35 cellular contexts compared by ENCODE assay signal in genomic region chr17:40750391-40750790, GRCh38. TPM values are rescaled to one million over a fixed set of nuclear protein-coding genes. Genes with fewer than 3 reads are reported as not detected.
"Had no signal": no experiment of that assay in that cellular context is flagged by ENCODE, and none has a peak within 500 bp of the region (broad histone marks: within the 10 kb centered on the region; RNA-seq: fewer than 3 reads in every experiment).

No MANE protein-coding gene starts in this region.

- FAIRE-seq: endometrium, islet of Langerhans, keratinocyte had no signal

- H3K4me3 Mint-ChIP-seq: endodermal cell; mesothelial cell of epicardium; naive B cell; naive thymus-derived CD8-positive, alpha-beta T cell had no signal

- H3K4me3 ChIP-seq: coronary artery, dorsolateral prefrontal cortex, esophagus squamous epithelium, gastrocnemius medialis, heart right ventricle, left lung, lower lobe of right lung, mucosa of descending colon had no signal

- H3K9me3 ChIP-seq: esophagus squamous epithelium, gastrocnemius medialis, left lung, lower lobe of right lung, mucosa of descending colon had no signal

- H3K36me3 ChIP-seq: esophagus squamous epithelium, gastrocnemius medialis, heart right ventricle, left lung, lower lobe of right lung had no signal

- ATAC-seq: esophagus mucosa; gastrocnemius medialis; heart right ventricle; left cardiac atrium; left lung; left ventricle myocardium superior; lower lobe of right lung; mucosa of descending colon; naive thymus-derived CD8-positive, alpha-beta T cell had no signal

- DNase-seq: dermis blood vessel endothelial cell; dorsolateral prefrontal cortex; effector CD4-positive, alpha-beta T cell; effector memory CD4-positive, alpha-beta T cell; endodermal cell; erythroblast; esophagus squamous epithelium; foreskin fibroblast; foreskin melanocyte; gastrocnemius medialis; glutamatergic neuron; head of caudate nucleus; heart right ventricle; hippocampal formation; left cardiac atrium; left ventricle myocardium superior; lower lobe of right lung; mesenchymal stem cell; mucosa of descending colon; naive B cell; naive thymus-derived CD8-positive, alpha-beta T cell had no signal

- H3K4me1 ChIP-seq: esophagus squamous epithelium, gastrocnemius medialis, heart right ventricle, left lung, lower lobe of right lung had no signal

- H3K4me1 Mint-ChIP-seq: mesothelial cell of epicardium; naive B cell; naive thymus-derived CD8-positive, alpha-beta T cell had no signal

- H3K27ac Mint-ChIP-seq: endodermal cell; mesothelial cell of epicardium; naive B cell; naive thymus-derived CD8-positive, alpha-beta T cell had no signal

- H3K36me3 Mint-ChIP-seq: mesothelial cell of epicardium; naive B cell; naive thymus-derived CD8-positive, alpha-beta T cell had no signal

- H3K27ac ChIP-seq: coronary artery, dorsolateral prefrontal cortex, epithelial cell of prostate, esophagus squamous epithelium, gastrocnemius medialis, heart right ventricle, left lung, lower lobe of right lung had no signal

RNA-seq across cellular contexts. Expression of gene KRT25, which starts 4.7 kb away (rescaled TPM):
- total RNA-seq: dermis blood vessel endothelial cell; dorsolateral prefrontal cortex; endodermal cell; esophagus mucosa; esophagus squamous epithelium; gastrocnemius medialis; glomerular endothelial cell; heart right ventricle; kidney epithelial cell; left cardiac atrium; left lung; left ventricle myocardium superior; lower lobe of right lung; lung microvascular endothelial cell; mesenteric fat pad; mesothelial cell of epicardium; mucosa of descending colon; myocyte; naive thymus-derived CD8-positive, alpha-beta T cell had no signal
- polyA plus RNA-seq: heart right ventricle; keratinocyte; naive thymus-derived CD8-positive, alpha-beta T cell had no signal

RNA-seq across cellular contexts. Expression of gene KRT26, which starts 21.6 kb away (rescaled TPM):
- total RNA-seq: dermis blood vessel endothelial cell; dorsolateral prefrontal cortex; endodermal cell; esophagus mucosa; esophagus squamous epithelium; gastrocnemius medialis; glomerular endothelial cell; heart right ventricle; kidney epithelial cell; left cardiac atrium; left lung; left ventricle myocardium superior; lower lobe of right lung; lung microvascular endothelial cell; mesenteric fat pad; mesothelial cell of epicardium; mucosa of descending colon; myocyte; naive thymus-derived CD8-positive, alpha-beta T cell had no signal
- polyA plus RNA-seq: heart right ventricle; keratinocyte; naive thymus-derived CD8-positive, alpha-beta T cell had no signal

RNA-seq across cellular contexts. Expression of gene KRT27, which starts 32.0 kb away (rescaled TPM):
- total RNA-seq: dermis blood vessel endothelial cell; dorsolateral prefrontal cortex; endodermal cell; esophagus mucosa; esophagus squamous epithelium; gastrocnemius medialis; glomerular endothelial cell; kidney epithelial cell; left cardiac atrium; left ventricle myocardium superior; lower lobe of right lung; lung microvascular endothelial cell; mesenteric fat pad; mesothelial cell of epicardium; mucosa of descending colon; myocyte; naive thymus-derived CD8-positive, alpha-beta T cell had no signal
- polyA plus RNA-seq: heart right ventricle; keratinocyte; naive thymus-derived CD8-positive, alpha-beta T cell had no signal

RNA-seq across cellular contexts. Expression of gene KRT24, which starts 46.8 kb away (rescaled TPM):
- total RNA-seq: dermis blood vessel endothelial cell; dorsolateral prefrontal cortex; endodermal cell; gastrocnemius medialis; glomerular endothelial cell; heart right ventricle; kidney epithelial cell; left cardiac atrium; left lung; left ventricle myocardium superior; lower leg skin; lower lobe of right lung; lung microvascular endothelial cell; mesenteric fat pad; mesothelial cell of epicardium; myocyte; naive thymus-derived CD8-positive, alpha-beta T cell had no signal
- polyA plus RNA-seq: heart right ventricle; naive thymus-derived CD8-positive, alpha-beta T cell had no signal

RNA-seq across cellular contexts. Expression of gene KRT28, which starts 49.4 kb away (rescaled TPM):
- total RNA-seq: dermis blood vessel endothelial cell; dorsolateral prefrontal cortex; endodermal cell; esophagus mucosa; esophagus squamous epithelium; gastrocnemius medialis; glomerular endothelial cell; heart right ventricle; kidney epithelial cell; left cardiac atrium; left lung; left ventricle myocardium superior; lower lobe of right lung; lung microvascular endothelial cell; mesenteric fat pad; mesothelial cell of epicardium; mucosa of descending colon; myocyte; naive thymus-derived CD8-positive, alpha-beta T cell had no signal
- polyA plus RNA-seq: heart right ventricle; keratinocyte; naive thymus-derived CD8-positive, alpha-beta T cell had no signal
